ENCODE assay signal across 10 cellular contexts in genomic region chr18:45213040-45213333, GRCh38.
DNase-seq lines count a peak whose midpoint lies in the region; ATAC-seq and TF ChIP-seq lines count a peak whose summit lies in the region.
"Had no signal": no experiment of that assay in that cellular context is flagged by ENCODE, and none has a peak within 500 bp of the region (broad histone marks: within the 10 kb centered on the region; RNA-seq: fewer than 3 reads in every experiment).

No MANE protein-coding gene starts in this region.

- H3K4me1 Mint-ChIP-seq in brain: peaks cover 15% of the 10 kb centered on the region
- peaks cover 6% of the 10 kb centered on the region for H3K4me1 Mint-ChIP-seq in stimulated activated memory B cell treated with anti-CD40 and anti-IgM and Interleukin-4, amounts not matched to agents 10 μg/mL and 1 μg/mL and 100 μg/mL, for 72 hours

- ATAC-seq in GM18498 (IDR thresholded peaks at IDR 0.05; ENCODE audit: unreplicated experiment) (peak; percentile 10), GM21390 (IDR thresholded peaks at IDR 0.05; ENCODE audit: unreplicated experiment) (peak; percentile 24), HG03097 (IDR thresholded peaks at IDR 0.05; ENCODE audit: low FRiP score, unreplicated experiment) (peak; percentile 17), HG02970 (IDR thresholded peaks at IDR 0.05; ENCODE audit: low FRiP score, unreplicated experiment) (no peak)
- no peak for ATAC-seq in stimulated activated memory B cell treated with anti-CD40 and anti-IgM and Interleukin-4, amounts not matched to agents 10 μg/mL and 1 μg/mL and 100 μg/mL, for 72 hours

- H3K36me3 Mint-ChIP-seq in brain: no peaks in the 10 kb centered on the region
- H3K36me3 Mint-ChIP-seq in stimulated activated memory B cell treated with anti-CD40 and anti-IgM and Interleukin-4, amounts not matched to agents 10 μg/mL and 1 μg/mL and 100 μg/mL, for 72 hours: no peaks in the 10 kb centered on the region
- H3K36me3 Mint-ChIP-seq: activated naive CD8-positive, alpha-beta T cell treated with anti-CD3 and anti-CD28 coated beads, Interleukin-2, amount 10 ng/mL, durations not matched to agents 7 days and 5 days had no signal

- intact Hi-C loops in posterior vena cava (cut with DNase I): loop anchor here in 1 of 2 donors (5.0 kb wide), 1 partner anchor 321 kb away; no protein-coding TSS in a partner anchor

- H3K9me3 Mint-ChIP-seq in brain: peaks cover 0 to 23% (median 9%) of the 10 kb centered on the region in 5 experiments
- no peaks in the 10 kb centered on the region for H3K9me3 Mint-ChIP-seq in stimulated activated memory B cell treated with anti-CD40 and anti-IgM and Interleukin-4, amounts not matched to agents 10 μg/mL and 1 μg/mL and 100 μg/mL, for 72 hours
- H3K9me3 Mint-ChIP-seq: activated naive CD8-positive, alpha-beta T cell treated with anti-CD3 and anti-CD28 coated beads, Interleukin-2, amount 10 ng/mL, durations not matched to agents 7 days and 5 days had no signal

- no peaks in the 10 kb centered on the region for H3K27me3 Mint-ChIP-seq in brain
- H3K27me3 Mint-ChIP-seq in stimulated activated memory B cell treated with anti-CD40 and anti-IgM and Interleukin-4, amounts not matched to agents 10 μg/mL and 1 μg/mL and 100 μg/mL, for 72 hours: no peaks in the 10 kb centered on the region

- no peak for DNase-seq in stimulated activated CD4-positive, alpha-beta T cell treated with anti-CD3 and anti-CD28 coated beads, Interleukin-1b, Interleukin-23, amount 100 ng/mL, for 48 hours
- DNase-seq in posterior vena cava (ENCODE audit: low spot score): no peak

- TF ChIP-seq CTCF in brain (conservative IDR thresholded peaks at IDR 0.05): peak; percentile 40 to 54

- no peak overlapping the region for H3K4me3 Mint-ChIP-seq in brain
- H3K4me3 Mint-ChIP-seq in stimulated activated memory B cell treated with anti-CD40 and anti-IgM and Interleukin-4, amounts not matched to agents 10 μg/mL and 1 μg/mL and 100 μg/mL, for 72 hours: no peak overlapping the region
- H3K4me3 Mint-ChIP-seq: activated naive CD8-positive, alpha-beta T cell treated with anti-CD3 and anti-CD28 coated beads, Interleukin-2, amount 10 ng/mL, durations not matched to agents 7 days and 5 days; naive thymus-derived CD4-positive, alpha-beta T cell had no signal

- peak overlapping the region in 1 of 5 experiments; percentile 53 for H3K27ac Mint-ChIP-seq in brain
- no peak overlapping the region for H3K27ac Mint-ChIP-seq in stimulated activated memory B cell treated with anti-CD40 and anti-IgM and Interleukin-4, amounts not matched to agents 10 μg/mL and 1 μg/mL and 100 μg/mL, for 72 hours
- H3K27ac Mint-ChIP-seq: activated naive CD8-positive, alpha-beta T cell treated with anti-CD3 and anti-CD28 coated beads, Interleukin-2, amount 10 ng/mL, durations not matched to agents 7 days and 5 days; naive thymus-derived CD4-positive, alpha-beta T cell had no signal

Comparison
In these comparisons a context has a peak if more than half of its experiments do, and no peak if none do; other contexts are left out.
1. ATAC-seq: peak in GM18498 (single experiment), GM21390 (single experiment) and HG03097 (single experiment); none in HG02970 (single experiment) and stimulated activated memory B cell treated with anti-CD40 and anti-IgM and Interleukin-4, amounts not matched to agents 10 μg/mL and 1 μg/mL and 100 μg/mL, for 72 hours (single experiment).